Comparison of ENCODE assay signal across 8 cellular contexts in the genomic region with DNA sequence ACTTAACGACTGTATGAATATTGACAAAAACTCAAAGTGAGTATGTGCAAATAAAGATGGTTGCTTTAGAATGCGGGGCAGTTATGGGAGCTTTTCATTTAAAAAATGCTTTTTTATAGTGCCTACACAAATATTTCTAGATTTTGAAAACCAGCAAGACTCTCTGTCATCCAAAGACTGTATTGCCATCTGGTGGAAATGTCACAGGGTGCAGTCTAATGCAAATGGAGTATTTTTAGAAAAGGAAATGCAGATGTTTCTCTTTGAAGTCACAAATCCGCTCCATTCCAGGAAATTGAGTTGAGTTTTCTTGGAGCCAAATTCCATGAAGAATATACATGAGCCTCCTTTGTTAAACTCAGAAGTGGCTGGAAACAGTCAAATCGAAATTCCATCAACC. TPM values are rescaled to one million over a fixed set of nuclear protein-coding genes. Genes with fewer than 3 reads are reported as not detected.
DNase-seq lines count a peak whose midpoint lies in the region; ATAC-seq, FAIRE-seq and TF ChIP-seq lines count a peak whose summit lies in the region.

No MANE protein-coding gene starts in this region.

- no peak overlapping the region for H3K27ac ChIP-seq in K562 (ENCODE audit: extremely low read depth, low read depth, low read length)

- TF ChIP-seq POLR2A in K562 (conservative IDR thresholded peaks at IDR 0.05), result no peak

- peak; percentile 27 to 63 (median 49); a peak in 4 of 6 replicates for TF ChIP-seq CTCF in K562 (IDR thresholded peaks at IDR 0.05 in 2 of 3, conservative IDR thresholded peaks at IDR 0.05 in 1 of 3; ENCODE audit: insufficient read depth in 2 of 3, low read depth in 1 of 3, low read length in 3 of 3)

- no peaks in the 10 kb centered on the region for H3K9me3 ChIP-seq in K562 (replicated peaks; ENCODE audit: control insufficient read depth, insufficient read depth, low read depth, low read length)

- peak; percentile 75 for ATAC-seq in K562
- ATAC-seq in left lobe of liver, result peak; percentile 80
- no peak for ATAC-seq in GM21423 (IDR thresholded peaks at IDR 0.05; ENCODE audit: unreplicated experiment)
- ATAC-seq in HG03442 (IDR thresholded peaks at IDR 0.05; ENCODE audit: unreplicated experiment), result no peak
- ATAC-seq in GM18520 (IDR thresholded peaks at IDR 0.05; ENCODE audit: unreplicated experiment), result no peak

- H3K4me2 ChIP-seq in K562 (ENCODE audit: insufficient read depth, low read length), result no peak overlapping the region

- no peak overlapping the region for H3K4me3 ChIP-seq in K562

- no peaks in the 10 kb centered on the region for H3K36me3 ChIP-seq in K562 (ENCODE audit: control insufficient read depth, insufficient read depth, low read length)

- no peak for TF ChIP-seq RAD21 in K562 (CRISPR knock-in tag; conservative IDR thresholded peaks at IDR 0.05 in 1 of 2, IDR thresholded peaks at IDR 0.05 in 1 of 2)

- no peak overlapping the region for H3K9ac ChIP-seq in K562 (ENCODE audit: insufficient read depth in 1 of 2, low read depth in 2 of 2, low read length in 2 of 2)

- peak; percentile 24 for DNase-seq in A172 (ENCODE audit: low spot score)
- peak; percentile 58 for DNase-seq in EH (ENCODE audit: low read depth)
- peak; percentile 8 for DNase-seq in NCI-H1694 treated with DMSO at 0.1 percent for 48 hours (lab: John Stamatoyannopoulos, UW)
- DNase-seq in K562 (ENCODE audit: extremely low read depth in 1 of 4, low spot score in 3 of 4), result peak in 2 of 4 experiments; percentile 13 to 45
- no peak for DNase-seq in left lobe of liver (ENCODE audit: low spot score)

- intact Hi-C loops in K562 (cut with micrococcal nuclease), result loop anchor here (5.0 to 10.0 kb wide), 2 partner anchors 182 to 435 kb away; no protein-coding TSS in a partner anchor

- no peaks in the 10 kb centered on the region for H4K20me1 ChIP-seq in K562 (replicated peaks; ENCODE audit: control insufficient read depth, insufficient read depth, low read length)

- BruUV-seq in K562 (replicated peaks; lab: Mats Ljungman, UMichigan), result no TSS peak

- CTCF ChIA-PET in K562 (lab: Yijun Ruan, JAX; ENCODE audit: low intra/inter-chr PET ratio), result interaction anchor here (0.7 to 1.3 kb wide), 3 partner anchors 69 to 432 kb away, joined by 3 to 11 read pairs (median 4); no protein-coding TSS in a partner anchor

- POLR2A ChIA-PET in K562 (lab: Yijun Ruan, JAX), result interaction anchor here (0.6 kb wide), 1 partner anchor 72 kb away, joined by 3 read pairs; no protein-coding TSS in a partner anchor

- TF ChIP-seq EP300 in K562 (IDR thresholded peaks at IDR 0.05; ENCODE audit: low read length), result no peak

- FAIRE-seq in K562 (lab: Jason Lieb, UNC), result peak; percentile 79

- peaks cover 3 to 15% of the 10 kb centered on the region in 2 experiments; a peak in 2 of 5 replicates for H3K27me3 ChIP-seq in K562 (ENCODE audit: control insufficient read depth in 2 of 2, insufficient read depth in 2 of 2, low read length in 2 of 2)

- no peaks in the 10 kb centered on the region for H3K9me1 ChIP-seq in K562 (ENCODE audit: control insufficient read depth, insufficient read depth, low read length)

- peaks cover 0 to 9% of the 10 kb centered on the region in 2 experiments; a peak in 2 of 5 replicates for H3K4me1 ChIP-seq in K562 (replicated peaks in 1 of 2; ENCODE audit: control insufficient read depth in 2 of 2, insufficient read depth in 2 of 2, low read length in 2 of 2)

- no peaks in the 10 kb centered on the region for H3K79me2 ChIP-seq in K562 (ENCODE audit: control insufficient read depth, insufficient read depth, low read length)

- H2AFZ ChIP-seq in K562 (ENCODE audit: low read depth, low read length), result no peak overlapping the region

- WGBS in K562 (ENCODE audit: insufficient coverage, low coverage, missing lambda C conversion rate), result 2% methylated on average over 4 of the region's 4 CpGs

- in situ Hi-C loops in K562 (cut with MboI), result loop anchor here (10.0 kb wide), 1 partner anchor 435 kb away; no protein-coding TSS in a partner anchor

TF ChIP-seq in K562, 482 proteins besides CTCF, POLR2A, EP300 and RAD21:
- 0 out of 2 replicates have a peak, but pooled peaks have one; percentile 27 for TF ChIP-seq SMC3 (conservative IDR thresholded peaks at IDR 0.05; ENCODE audit: insufficient read depth, low read depth, low read length)
- no peak for TF ChIP-seq YY1 (IDR thresholded peaks at IDR 0.05; ENCODE audit: borderline replicate concordance in 1 of 3, control insufficient read depth in 1 of 3, extremely low read depth in 1 of 3, insufficient read depth in 3 of 3, insufficient read length in 1 of 3, insufficient replicate concordance in 2 of 3, low read depth in 1 of 3, low read length in 2 of 3)
- TF ChIP-seq ZEB2 (IDR thresholded peaks at IDR 0.05), result no peak
- no peak for TF ChIP-seq IRF2 (CRISPR knock-in tag; IDR thresholded peaks at IDR 0.05)

RNA-seq across cellular contexts. Expression of a gene that starts 2.3 kb away (rescaled TPM):
- total RNA-seq in A172 (2014; rRNA removed; shearing (Covaris generic)), result not detected in 2 replicates
- total RNA-seq in K562 (2011; cell fraction: chromatin; rRNA removed; ENCODE audit: low replicate concordance), result 0.62 and 0.90 TPM in 2 replicates
- total RNA-seq in K562 (2011; cell fraction: nucleolus; rRNA removed), result 0.39 TPM in 1 of 2 replicates, not detected in the other
- 0.44 TPM in 1 of 2 replicates, not detected in the other for total RNA-seq in K562 (2011; cell fraction: nucleoplasm; rRNA removed)
- 0.32 TPM in 1 of 2 replicates, not detected in the other for total RNA-seq in K562 (2014; rRNA removed)
- 0.19 and 0.22 TPM in 2 replicates for total RNA-seq in K562 (2014; rRNA removed; fragmentation: Illumina TruSeq; extraction: Trizol)
- total RNA-seq in K562 (2015; rRNA removed; fragmentation: Illumina TruSeq; extraction: Trizol), result not detected in 2 replicates
- total RNA-seq in K562 (2021), result 0.25 and 0.38 TPM in 2 replicates
- polyA plus RNA-seq in K562 (2011; rRNA removed), result not detected in 2 replicates
- not detected in 2 replicates for polyA plus RNA-seq in K562 (2011; cell fraction: cytosol; rRNA removed)
- polyA plus RNA-seq in K562 (2011; cell fraction: nucleus; rRNA removed), result 0.16 TPM in 1 of 2 replicates, not detected in the other
- polyA plus RNA-seq in K562 (2012), result 0.52 and 2.0 TPM in 2 replicates
- polyA plus RNA-seq in K562 (2014; fragmentation: Illumina TruSeq; extraction: Trizol), result 0.50 and 0.55 TPM in 2 replicates
- polyA plus RNA-seq in K562 (2014; fragmentation: Nextera tagmentation; extraction: Ambion mirVana), result under 1 TPM in 1 of 2 experiments, not detected in 1; 0.14 TPM
- 0.42 and 0.94 TPM in 2 replicates for polyA plus RNA-seq in K562 (2014; rRNA removed)
- 0.30 TPM in 1 of 2 replicates, not detected in the other for polyA minus RNA-seq in K562 (2011; rRNA and poly(A)+ RNA removed)
- not detected in 2 replicates for polyA minus RNA-seq in K562 (2011; cell fraction: cytosol; rRNA and poly(A)+ RNA removed)
- polyA minus RNA-seq in K562 (2011; cell fraction: nucleus; rRNA and poly(A)+ RNA removed), result not detected in 2 replicates
- total RNA-seq in left lobe of liver, result not detected

RNA-seq across cellular contexts. Expression of a gene that starts 10.4 kb away (rescaled TPM):
- total RNA-seq in A172 (2014; rRNA removed; shearing (Covaris generic)), result 25.7 and 41.6 TPM in 2 replicates
- total RNA-seq in K562 (2011; cell fraction: chromatin; rRNA removed; ENCODE audit: low replicate concordance), result 9.8 and 11.3 TPM in 2 replicates
- total RNA-seq in K562 (2011; cell fraction: nucleolus; rRNA removed), result 12.8 and 12.9 TPM in 2 replicates
- total RNA-seq in K562 (2011; cell fraction: nucleoplasm; rRNA removed), result 9.3 and 10.2 TPM in 2 replicates
- 12.9 and 15.3 TPM in 2 replicates for total RNA-seq in K562 (2014; rRNA removed)
- 14.2 and 14.7 TPM in 2 replicates for total RNA-seq in K562 (2014; rRNA removed; fragmentation: Illumina TruSeq; extraction: Trizol)
- total RNA-seq in K562 (2015; rRNA removed; fragmentation: Illumina TruSeq; extraction: Trizol), result 13.1 and 13.3 TPM in 2 replicates
- total RNA-seq in K562 (2021), result 15.2 and 17.4 TPM in 2 replicates
- 15.5 and 19.3 TPM in 2 replicates for polyA plus RNA-seq in K562 (2011; rRNA removed)
- 9.8 and 11.4 TPM in 2 replicates for polyA plus RNA-seq in K562 (2011; cell fraction: cytosol; rRNA removed)
- 10.6 and 11.3 TPM in 2 replicates for polyA plus RNA-seq in K562 (2011; cell fraction: nucleus; rRNA removed)
- polyA plus RNA-seq in K562 (2012), result 10.8 and 21.2 TPM in 2 replicates
- 11.2 and 11.7 TPM in 2 replicates for polyA plus RNA-seq in K562 (2014; fragmentation: Illumina TruSeq; extraction: Trizol)
- polyA plus RNA-seq in K562 (2014; fragmentation: Nextera tagmentation; extraction: Ambion mirVana), result 1 to 10 TPM; 1.7 to 5.6 TPM
- 10.4 and 16.0 TPM in 2 replicates for polyA plus RNA-seq in K562 (2014; rRNA removed)
- polyA minus RNA-seq in K562 (2011; rRNA and poly(A)+ RNA removed), result 18.9 and 21.8 TPM in 2 replicates
- polyA minus RNA-seq in K562 (2011; cell fraction: cytosol; rRNA and poly(A)+ RNA removed), result 4.3 and 7.6 TPM in 2 replicates
- polyA minus RNA-seq in K562 (2011; cell fraction: nucleus; rRNA and poly(A)+ RNA removed), result 12.8 and 12.9 TPM in 2 replicates
- total RNA-seq in left lobe of liver, result 12.0 TPM

Comparison
In these comparisons a context has a peak if more than half of its experiments do, and no peak if none do; other contexts are left out.
1. ATAC-seq: peak in K562 (single experiment) and left lobe of liver (single experiment); none in GM21423 (single experiment), HG03442 (single experiment) and GM18520 (single experiment).